In genomic region chr6:109236140-109237081, GRCh38 we compare ENCODE assay signal across 1 cellular context.
A peak's percentile ranks its signal among the peaks of the same experiment; 100 is the strongest.
TF ChIP-seq lines count a peak whose summit lies in the region.

No MANE protein-coding gene starts in this region.

TF ChIP-seq in K562, 482 proteins besides CTCF, POLR2A, EP300 and RAD21 (continues in another document):
- TF ChIP-seq PRPF4 (IDR thresholded peaks at IDR 0.05; ENCODE audit: insufficient read depth, low read depth, low read length, poor library complexity, severe bottlenecking) (no peak), HMBOX1 (IDR thresholded peaks at IDR 0.05) (peak; percentile 42; the same call in 1 of the 2 replicates), ZBTB7A (IDR thresholded peaks at IDR 0.05; ENCODE audit: borderline replicate concordance, control insufficient read depth, low read depth, low read length) (peak; percentile 65; the same call in 1 of the 2 replicates), TEAD1 (CRISPR knock-in tag; IDR thresholded peaks at IDR 0.05) (peak in 1 of 2 experiments; percentile 62; a peak in 1 of 4 replicates), HCFC1 (IDR thresholded peaks at IDR 0.05; ENCODE audit: low read depth, low read length) (0 out of 2 replicates have a peak, but pooled peaks have one; percentile 16), ZNF766 (CRISPR knock-in tag; conservative IDR thresholded peaks at IDR 0.05) (peak; percentile 43; the same call in 1 of the 2 replicates), TAL1 (IDR thresholded peaks at IDR 0.05) (peak; percentile 70), ELF4 (CRISPR knock-in tag; IDR thresholded peaks at IDR 0.05) (0 out of 2 replicates have a peak, but pooled peaks have one; percentile 32), TFAM (CRISPR knock-in tag; conservative IDR thresholded peaks at IDR 0.05) (no peak), DPF2 (IDR thresholded peaks at IDR 0.05) (peak; percentile 52; the same call in 1 of the 2 replicates), RBFOX2 (IDR thresholded peaks at IDR 0.05; ENCODE audit: low read depth, low read length) (peak; percentile 61), HNRNPH1 (optimal IDR thresholded peaks at IDR 0.05; ENCODE audit: low read depth, low read length) (no peak), MEIS2 (IDR thresholded peaks at IDR 0.05; ENCODE audit: partially characterized antibody) (peak; percentile 45), CC2D1A (IDR thresholded peaks at IDR 0.05) (peak; percentile 76), ADNP (tag; IDR thresholded peaks at IDR 0.05) (no peak), NBN (IDR thresholded peaks at IDR 0.05; ENCODE audit: low read depth) (peak; percentile 78), DACH1 (IDR thresholded peaks at IDR 0.05; ENCODE audit: partially characterized antibody) (peak; percentile 22), ZNF644 (tag; IDR thresholded peaks at IDR 0.05; ENCODE audit: low read depth) (no peak), MEF2D (tag; conservative IDR thresholded peaks at IDR 0.05; ENCODE audit: low read depth) (0 out of 2 replicates have a peak, but pooled peaks have one; percentile 37), JUND (IDR thresholded peaks at IDR 0.05; ENCODE audit: borderline replicate concordance, low read depth, low read length) (peak; percentile 50), JUND (tag; IDR thresholded peaks at IDR 0.05; ENCODE audit: borderline replicate concordance, low read depth, low read length) (peak; percentile 29; the same call in 1 of the 3 replicates), CBFB (CRISPR knock-in tag; IDR thresholded peaks at IDR 0.05) (no peak), CXXC5 (CRISPR knock-in tag; IDR thresholded peaks at IDR 0.05) (peak; percentile 59), U2AF2 (optimal IDR thresholded peaks at IDR 0.05; ENCODE audit: low read depth, low read length) (no peak), RCOR1 (IDR thresholded peaks at IDR 0.05; ENCODE audit: borderline replicate concordance in 1 of 2, low read depth in 2 of 2, low read length in 2 of 2) (peak in 1 of 2 experiments; percentile 65; a peak in 2 of 4 replicates), ZBTB11 (CRISPR knock-in tag; IDR thresholded peaks at IDR 0.05) (0 out of 6 replicates have a peak, but pooled peaks of 1 of the 3 experiments have one; percentile 21), ZNF224 (CRISPR knock-in tag; IDR thresholded peaks at IDR 0.05) (no peak), ZNF165 (CRISPR knock-in tag; IDR thresholded peaks at IDR 0.05; ENCODE audit: borderline replicate concordance) (peak; percentile 48; the same call in 1 of the 2 replicates), ZKSCAN1 (IDR thresholded peaks at IDR 0.05; ENCODE audit: low read depth, low read length) (0 out of 2 replicates have a peak, but pooled peaks have one; percentile 40), L3MBTL2 (IDR thresholded peaks at IDR 0.05) (peak; percentile 84)
- TF ChIP-seq, protein P1, sequence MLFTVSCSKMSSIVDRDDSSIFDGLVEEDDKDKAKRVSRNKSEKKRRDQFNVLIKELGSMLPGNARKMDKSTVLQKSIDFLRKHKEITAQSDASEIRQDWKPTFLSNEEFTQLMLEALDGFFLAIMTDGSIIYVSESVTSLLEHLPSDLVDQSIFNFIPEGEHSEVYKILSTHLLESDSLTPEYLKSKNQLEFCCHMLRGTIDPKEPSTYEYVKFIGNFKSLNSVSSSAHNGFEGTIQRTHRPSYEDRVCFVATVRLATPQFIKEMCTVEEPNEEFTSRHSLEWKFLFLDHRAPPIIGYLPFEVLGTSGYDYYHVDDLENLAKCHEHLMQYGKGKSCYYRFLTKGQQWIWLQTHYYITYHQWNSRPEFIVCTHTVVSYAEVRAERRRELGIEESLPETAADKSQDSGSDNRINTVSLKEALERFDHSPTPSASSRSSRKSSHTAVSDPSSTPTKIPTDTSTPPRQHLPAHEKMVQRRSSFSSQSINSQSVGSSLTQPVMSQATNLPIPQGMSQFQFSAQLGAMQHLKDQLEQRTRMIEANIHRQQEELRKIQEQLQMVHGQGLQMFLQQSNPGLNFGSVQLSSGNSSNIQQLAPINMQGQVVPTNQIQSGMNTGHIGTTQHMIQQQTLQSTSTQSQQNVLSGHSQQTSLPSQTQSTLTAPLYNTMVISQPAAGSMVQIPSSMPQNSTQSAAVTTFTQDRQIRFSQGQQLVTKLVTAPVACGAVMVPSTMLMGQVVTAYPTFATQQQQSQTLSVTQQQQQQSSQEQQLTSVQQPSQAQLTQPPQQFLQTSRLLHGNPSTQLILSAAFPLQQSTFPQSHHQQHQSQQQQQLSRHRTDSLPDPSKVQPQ (CRISPR knock-in tag; IDR thresholded peaks at IDR 0.05; ENCODE audit: borderline replicate concordance) = 0 out of 2 replicates have a peak, but pooled peaks have one; percentile 48
- TF ChIP-seq, protein P2, sequence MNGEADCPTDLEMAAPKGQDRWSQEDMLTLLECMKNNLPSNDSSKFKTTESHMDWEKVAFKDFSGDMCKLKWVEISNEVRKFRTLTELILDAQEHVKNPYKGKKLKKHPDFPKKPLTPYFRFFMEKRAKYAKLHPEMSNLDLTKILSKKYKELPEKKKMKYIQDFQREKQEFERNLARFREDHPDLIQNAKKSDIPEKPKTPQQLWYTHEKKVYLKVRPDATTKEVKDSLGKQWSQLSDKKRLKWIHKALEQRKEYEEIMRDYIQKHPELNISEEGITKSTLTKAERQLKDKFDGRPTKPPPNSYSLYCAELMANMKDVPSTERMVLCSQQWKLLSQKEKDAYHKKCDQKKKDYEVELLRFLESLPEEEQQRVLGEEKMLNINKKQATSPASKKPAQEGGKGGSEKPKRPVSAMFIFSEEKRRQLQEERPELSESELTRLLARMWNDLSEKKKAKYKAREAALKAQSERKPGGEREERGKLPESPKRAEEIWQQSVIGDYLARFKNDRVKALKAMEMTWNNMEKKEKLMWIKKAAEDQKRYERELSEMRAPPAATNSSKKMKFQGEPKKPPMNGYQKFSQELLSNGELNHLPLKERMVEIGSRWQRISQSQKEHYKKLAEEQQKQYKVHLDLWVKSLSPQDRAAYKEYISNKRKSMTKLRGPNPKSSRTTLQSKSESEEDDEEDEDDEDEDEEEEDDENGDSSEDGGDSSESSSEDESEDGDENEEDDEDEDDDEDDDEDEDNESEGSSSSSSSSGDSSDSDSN (IDR thresholded peaks at IDR 0.05; ENCODE audit: borderline replicate concordance in 1 of 2, low read depth in 2 of 2, low read length in 2 of 2) = 0 out of 4 replicates have a peak, but pooled peaks of 1 of the 2 experiments have one; percentile 21
- TF ChIP-seq, protein P3, sequence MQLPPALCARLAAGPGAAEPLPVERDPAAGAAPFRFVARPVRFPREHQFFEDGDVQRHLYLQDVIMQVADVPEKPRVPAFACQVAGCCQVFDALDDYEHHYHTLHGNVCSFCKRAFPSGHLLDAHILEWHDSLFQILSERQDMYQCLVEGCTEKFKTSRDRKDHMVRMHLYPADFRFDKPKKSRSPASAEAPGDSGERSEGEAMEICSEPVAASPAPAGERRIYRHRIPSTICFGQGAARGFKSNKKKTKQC (CRISPR knock-in tag; IDR thresholded peaks at IDR 0.05) = peak; percentile 40; the same call in 1 of the 2 replicates
- TF ChIP-seq, protein P4, sequence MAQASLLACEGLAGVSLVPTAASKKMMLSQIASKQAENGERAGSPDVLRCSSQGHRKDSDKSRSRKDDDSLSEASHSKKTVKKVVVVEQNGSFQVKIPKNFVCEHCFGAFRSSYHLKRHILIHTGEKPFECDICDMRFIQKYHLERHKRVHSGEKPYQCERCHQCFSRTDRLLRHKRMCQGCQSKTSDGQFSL (CRISPR knock-in tag; IDR thresholded peaks at IDR 0.05) = peak; percentile 71; the same call in 1 of the 2 replicates
- TF ChIP-seq, protein P4 (tag; IDR thresholded peaks at IDR 0.05) = no peak
- TF ChIP-seq, protein P5, sequence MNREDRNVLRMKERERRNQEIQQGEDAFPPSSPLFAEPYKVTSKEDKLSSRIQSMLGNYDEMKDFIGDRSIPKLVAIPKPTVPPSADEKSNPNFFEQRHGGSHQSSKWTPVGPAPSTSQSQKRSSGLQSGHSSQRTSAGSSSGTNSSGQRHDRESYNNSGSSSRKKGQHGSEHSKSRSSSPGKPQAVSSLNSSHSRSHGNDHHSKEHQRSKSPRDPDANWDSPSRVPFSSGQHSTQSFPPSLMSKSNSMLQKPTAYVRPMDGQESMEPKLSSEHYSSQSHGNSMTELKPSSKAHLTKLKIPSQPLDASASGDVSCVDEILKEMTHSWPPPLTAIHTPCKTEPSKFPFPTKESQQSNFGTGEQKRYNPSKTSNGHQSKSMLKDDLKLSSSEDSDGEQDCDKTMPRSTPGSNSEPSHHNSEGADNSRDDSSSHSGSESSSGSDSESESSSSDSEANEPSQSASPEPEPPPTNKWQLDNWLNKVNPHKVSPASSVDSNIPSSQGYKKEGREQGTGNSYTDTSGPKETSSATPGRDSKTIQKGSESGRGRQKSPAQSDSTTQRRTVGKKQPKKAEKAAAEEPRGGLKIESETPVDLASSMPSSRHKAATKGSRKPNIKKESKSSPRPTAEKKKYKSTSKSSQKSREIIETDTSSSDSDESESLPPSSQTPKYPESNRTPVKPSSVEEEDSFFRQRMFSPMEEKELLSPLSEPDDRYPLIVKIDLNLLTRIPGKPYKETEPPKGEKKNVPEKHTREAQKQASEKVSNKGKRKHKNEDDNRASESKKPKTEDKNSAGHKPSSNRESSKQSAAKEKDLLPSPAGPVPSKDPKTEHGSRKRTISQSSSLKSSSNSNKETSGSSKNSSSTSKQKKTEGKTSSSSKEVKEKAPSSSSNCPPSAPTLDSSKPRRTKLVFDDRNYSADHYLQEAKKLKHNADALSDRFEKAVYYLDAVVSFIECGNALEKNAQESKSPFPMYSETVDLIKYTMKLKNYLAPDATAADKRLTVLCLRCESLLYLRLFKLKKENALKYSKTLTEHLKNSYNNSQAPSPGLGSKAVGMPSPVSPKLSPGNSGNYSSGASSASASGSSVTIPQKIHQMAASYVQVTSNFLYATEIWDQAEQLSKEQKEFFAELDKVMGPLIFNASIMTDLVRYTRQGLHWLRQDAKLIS (CRISPR knock-in tag; IDR thresholded peaks at IDR 0.05) = 0 out of 2 replicates have a peak, but pooled peaks have one; percentile 38
- TF ChIP-seq, protein P6, sequence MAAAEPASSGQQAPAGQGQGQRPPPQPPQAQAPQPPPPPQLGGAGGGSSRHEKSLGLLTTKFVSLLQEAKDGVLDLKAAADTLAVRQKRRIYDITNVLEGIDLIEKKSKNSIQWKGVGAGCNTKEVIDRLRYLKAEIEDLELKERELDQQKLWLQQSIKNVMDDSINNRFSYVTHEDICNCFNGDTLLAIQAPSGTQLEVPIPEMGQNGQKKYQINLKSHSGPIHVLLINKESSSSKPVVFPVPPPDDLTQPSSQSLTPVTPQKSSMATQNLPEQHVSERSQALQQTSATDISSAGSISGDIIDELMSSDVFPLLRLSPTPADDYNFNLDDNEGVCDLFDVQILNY (CRISPR knock-in tag; IDR thresholded peaks at IDR 0.05) = no peak
- TF ChIP-seq, protein P7, sequence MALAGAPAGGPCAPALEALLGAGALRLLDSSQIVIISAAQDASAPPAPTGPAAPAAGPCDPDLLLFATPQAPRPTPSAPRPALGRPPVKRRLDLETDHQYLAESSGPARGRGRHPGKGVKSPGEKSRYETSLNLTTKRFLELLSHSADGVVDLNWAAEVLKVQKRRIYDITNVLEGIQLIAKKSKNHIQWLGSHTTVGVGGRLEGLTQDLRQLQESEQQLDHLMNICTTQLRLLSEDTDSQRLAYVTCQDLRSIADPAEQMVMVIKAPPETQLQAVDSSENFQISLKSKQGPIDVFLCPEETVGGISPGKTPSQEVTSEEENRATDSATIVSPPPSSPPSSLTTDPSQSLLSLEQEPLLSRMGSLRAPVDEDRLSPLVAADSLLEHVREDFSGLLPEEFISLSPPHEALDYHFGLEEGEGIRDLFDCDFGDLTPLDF (CRISPR knock-in tag; IDR thresholded peaks at IDR 0.05) = no peak
